22 cellular contexts compared by ENCODE assay signal in genomic region chr6:56655250-56655649, GRCh38. TPM values are rescaled to one million over a fixed set of nuclear protein-coding genes. Genes with fewer than 3 reads are reported as not detected.
A peak's percentile ranks its signal among the peaks of the same experiment; 100 is the strongest.
DNase-seq lines count a peak whose midpoint lies in the region; TF ChIP-seq lines count a peak whose summit lies in the region.
"Had no signal": no experiment of that assay in that cellular context is flagged by ENCODE, and none has a peak within 500 bp of the region (broad histone marks: within the 10 kb centered on the region; RNA-seq: fewer than 3 reads in every experiment).

No MANE protein-coding gene starts in this region.

- no peak overlapping the region for H2BK12ac ChIP-seq in neuronal stem cell (ENCODE audit: low read length)

- H2BK120ac ChIP-seq in neuronal stem cell (ENCODE audit: low read depth, low read length): no peak overlapping the region

- H2AFZ ChIP-seq in mammary epithelial cell (ENCODE audit: low read depth, low read length): no peak overlapping the region
- no peak overlapping the region for H2AFZ ChIP-seq in neuronal stem cell (ENCODE audit: low read length)

- H4K91ac ChIP-seq in neuronal stem cell (ENCODE audit: low read depth, low read length, poor library complexity): no peak overlapping the region

- peaks cover 15% of the 10 kb centered on the region for H3K36me3 Mint-ChIP-seq in MCF 10A (ENCODE audit: insufficient read depth, unreplicated experiment)
- H3K36me3 Mint-ChIP-seq: CD4-positive, CD25-positive, alpha-beta regulatory T cell had no signal

- H3K9ac ChIP-seq in mammary epithelial cell (ENCODE audit: insufficient read depth, low read length) (no peak overlapping the region), neuronal stem cell (ENCODE audit: low read depth, low read length, poor library complexity) (no peak overlapping the region)

- H2BK5ac ChIP-seq in neuronal stem cell (ENCODE audit: low read length): no peak overlapping the region

- intact Hi-C loops in MCF 10A (cut with micrococcal nuclease): no loop called here
- intact Hi-C loops in mammary epithelial cell (cut with micrococcal nuclease): no loop called here
- intact Hi-C loops in breast epithelium (cut with DNase I; ENCODE audit: low total_unique reads): no loop called here

- no peak for DNase-seq in MCF 10A (ENCODE audit: unreplicated experiment)
- no peak for DNase-seq in mammary epithelial cell
- no peak for DNase-seq in breast epithelium (ENCODE audit: low spot score in 2 of 2)
- peak; percentile 56 for DNase-seq in fibroblast of pulmonary artery (ENCODE audit: low read depth)
- no peak for DNase-seq in putamen (ENCODE audit: low spot score)
- no peak for DNase-seq in NCI-H2227 treated with DMSO at 0.1 percent for 48 hours (lab: John Stamatoyannopoulos, UW)
- no peak for DNase-seq in occipital lobe (lab: John Stamatoyannopoulos, UW)
- no peak for DNase-seq in neuronal stem cell (ENCODE audit: low spot score)
- DNase-seq: Caco-2; CD4-positive, CD25-positive, alpha-beta regulatory T cell; DMS53; EL; GOT3; NCI-H1105; NCI-H1694; NCI-H2107; NCI-H526; PC-3; RPMI8226; SIG-M5 had no signal

- H3K9me3 Mint-ChIP-seq in MCF 10A (ENCODE audit: unreplicated experiment): no peaks in the 10 kb centered on the region

- H3K18ac ChIP-seq in neuronal stem cell (ENCODE audit: low read length): no peak overlapping the region

- H3K9me3 ChIP-seq in mammary epithelial cell (replicated peaks; ENCODE audit: insufficient read depth, low read length) (no peaks in the 10 kb centered on the region), breast epithelium (no peaks in the 10 kb centered on the region), neuronal stem cell (replicated peaks in 1 of 2; ENCODE audit: control insufficient read depth in 2 of 2, insufficient read depth in 1 of 2, low read depth in 1 of 2, low read length in 2 of 2) (no peaks in the 10 kb centered on the region)
- H3K9me3 ChIP-seq: Caco-2 had no signal

- H3K27ac ChIP-seq in mammary epithelial cell (ENCODE audit: insufficient read depth, low read depth, low read length) (no peak overlapping the region), breast epithelium (peak overlapping the region; percentile 32 to 71), neuronal stem cell (replicated peaks; ENCODE audit: low read length) (no peak overlapping the region)
- H3K27ac ChIP-seq: 22Rv1 had no signal

- no peak overlapping the region for H2AK5ac ChIP-seq in neuronal stem cell (ENCODE audit: low read depth, low read length)

- no peaks in the 10 kb centered on the region for H3K27me3 Mint-ChIP-seq in MCF 10A (ENCODE audit: insufficient read depth, unreplicated experiment)
- H3K27me3 Mint-ChIP-seq: B cell; CD4-positive, CD25-positive, alpha-beta regulatory T cell had no signal

- POLR2A ChIA-PET in MCF 10A (lab: Yijun Ruan, JAX): interaction anchor here (0.8 to 34.6 kb wide), 6 partner anchors 6 to 96 kb away, joined by 3 to 1548 read pairs (median 536); partner anchors contain the start of gene DST

- H3K79me2 ChIP-seq in mammary epithelial cell (ENCODE audit: insufficient read depth, low read length): peaks cover 11% of the 10 kb centered on the region

- no peak overlapping the region for H3K4ac ChIP-seq in neuronal stem cell (ENCODE audit: low read length)

- in situ Hi-C loops in mammary epithelial cell (cut with MboI; ENCODE audit: low sequenced_read_pairs in 2 of 2): no loop called here

- H3K4me3 Mint-ChIP-seq in MCF 10A (ENCODE audit: unreplicated experiment): no peak overlapping the region
- H3K4me3 Mint-ChIP-seq: B cell; CD4-positive, CD25-positive, alpha-beta regulatory T cell had no signal

- no peak overlapping the region for H3K23ac ChIP-seq in neuronal stem cell (ENCODE audit: low read depth, low read length, poor library complexity)

- no peak overlapping the region for H3K4me3 ChIP-seq in mammary epithelial cell (replicated peaks in 1 of 3; ENCODE audit: insufficient read depth in 1 of 3, low read depth in 2 of 3, low read length in 3 of 3)
- no peak overlapping the region for H3K4me3 ChIP-seq in breast epithelium
- H3K4me3 ChIP-seq in fibroblast of pulmonary artery (replicated peaks; ENCODE audit: low read depth, low read length): no peak overlapping the region
- no peak overlapping the region for H3K4me3 ChIP-seq in neuronal stem cell (ENCODE audit: low read length in 2 of 2)

- no peak overlapping the region for H4K8ac ChIP-seq in neuronal stem cell (ENCODE audit: low read depth, low read length)

- BruUV-seq in MCF 10A (replicated peaks; lab: Mats Ljungman, UMichigan) (no TSS peak), mammary epithelial cell (replicated peaks; lab: Mats Ljungman, UMichigan) (no TSS peak)

- dilution Hi-C loops in mammary epithelial cell (cut with HindIII; ENCODE audit: low sequenced_read_pairs): no loop called here

- H4K20me1 ChIP-seq in mammary epithelial cell (ENCODE audit: insufficient read depth, low read length): no peaks in the 10 kb centered on the region

- no peak for TF ChIP-seq CTCF in MCF 10A (IDR thresholded peaks at IDR 0.05; ENCODE audit: unreplicated experiment)
- TF ChIP-seq CTCF in mammary epithelial cell (conservative IDR thresholded peaks at IDR 0.05 in 1 of 2, IDR thresholded peaks at IDR 0.05 in 1 of 2; ENCODE audit: extremely low read depth in 1 of 2, insufficient read depth in 1 of 2, low read depth in 1 of 2, low read length in 2 of 2): no peak
- TF ChIP-seq CTCF in breast epithelium (IDR thresholded peaks at IDR 0.05): no peak
- no peak for TF ChIP-seq CTCF in fibroblast of pulmonary artery (IDR thresholded peaks at IDR 0.05; ENCODE audit: low read length, missing control alignments)

- peaks cover 60% of the 10 kb centered on the region for H3K4me1 Mint-ChIP-seq in MCF 10A (ENCODE audit: insufficient read depth, unreplicated experiment)
- H3K4me1 Mint-ChIP-seq: B cell; CD4-positive, CD25-positive, alpha-beta regulatory T cell had no signal

- CTCF ChIA-PET in MCF 10A (lab: Yijun Ruan, JAX): interaction anchor here (0.7 to 1.5 kb wide), 3 partner anchors 12 to 18 kb away, joined by 3 to 6 read pairs (median 5); partner anchors contain the start of gene DST
- CTCF ChIA-PET in mammary epithelial cell (lab: Charles Lee; ENCODE audit: low non-redundant PET): no interaction called here

- no peak overlapping the region for H3K4me2 ChIP-seq in mammary epithelial cell (ENCODE audit: insufficient read depth, low read depth, low read length)
- no peak overlapping the region for H3K4me2 ChIP-seq in neuronal stem cell (ENCODE audit: insufficient read depth, low read length, poor library complexity, severe bottlenecking)

- H3K36me3 ChIP-seq in mammary epithelial cell (ENCODE audit: insufficient read depth, low read length) (no peaks in the 10 kb centered on the region), breast epithelium (no peaks in the 10 kb centered on the region), neuronal stem cell (replicated peaks in 1 of 2; ENCODE audit: control insufficient read depth in 2 of 2, insufficient read depth in 2 of 2, low read length in 2 of 2) (peaks cover 0 to 7% of the 10 kb centered on the region in 2 donors)

- no peaks in the 10 kb centered on the region for H3K79me1 ChIP-seq in neuronal stem cell (ENCODE audit: low read depth, low read length)

- H3K4me1 ChIP-seq in mammary epithelial cell (ENCODE audit: insufficient read depth, low read length) (peaks cover 60% of the 10 kb centered on the region), breast epithelium (peaks cover 0 to 5% of the 10 kb centered on the region in 2 donors), neuronal stem cell (ENCODE audit: control insufficient read depth in 2 of 2, insufficient read depth in 1 of 2, low read depth in 1 of 2, low read length in 2 of 2) (peaks cover 9% of the 10 kb centered on the region in 2 donors)

- 54% methylated on average over 1 of the region's 1 CpG for WGBS in mammary epithelial cell (ENCODE audit: low coverage, missing lambda C conversion rate)
- WGBS in neuronal stem cell (ENCODE audit: extremely low coverage in 2 of 2, insufficient read length in 2 of 2, insufficient replicate concordance in 1 of 2), 2 donors: no CpG with 5 or more reads among the region's 1 CpG

- H3K27me3 ChIP-seq in mammary epithelial cell (ENCODE audit: insufficient read depth, low read length): no peaks in the 10 kb centered on the region
- H3K27me3 ChIP-seq in breast epithelium: no peaks in the 10 kb centered on the region
- H3K27me3 ChIP-seq in neuronal stem cell (ENCODE audit: control insufficient read depth in 3 of 3, insufficient read depth in 3 of 3, low read depth in 1 of 3, low read length in 3 of 3): no peaks in the 10 kb centered on the region

- no peak overlapping the region for H3K14ac ChIP-seq in neuronal stem cell (ENCODE audit: low read length)

- TF ChIP-seq POLR2A in breast epithelium (IDR thresholded peaks at IDR 0.05): no peak

- peak overlapping the region; percentile 84 for H3K27ac Mint-ChIP-seq in MCF 10A (ENCODE audit: low read depth, unreplicated experiment)
- H3K27ac Mint-ChIP-seq: B cell; CD4-positive, CD25-positive, alpha-beta regulatory T cell had no signal

- no peak overlapping the region for H2BK15ac ChIP-seq in neuronal stem cell (ENCODE audit: low read length)

RNA-seq across cellular contexts. Expression of gene DST, which starts 12.6 kb away (rescaled TPM):
- total RNA-seq in MCF 10A (2022): 356 and 370 TPM in 2 replicates
- total RNA-seq in mammary epithelial cell: 1,000 to 10,000 TPM in 1 of 2 donors, 100 to 1,000 TPM in 1; 535 to 1,158 TPM
- polyA plus RNA-seq in mammary epithelial cell: 120 TPM
- 464 TPM for polyA minus RNA-seq in mammary epithelial cell
- 1,000 to 10,000 TPM in 1 of 3 donors, 100 to 1,000 TPM in 2; 272 to 1,354 (median 700) TPM for total RNA-seq in breast epithelium
- total RNA-seq in occipital lobe: 329 TPM
- polyA plus RNA-seq in neuronal stem cell (2013, experiment 1 of 2): 28.9 TPM
- polyA plus RNA-seq in neuronal stem cell (2013, experiment 2 of 2): 30.9 TPM

Comparison
In these comparisons a context has a peak if more than half of its experiments do, and no peak if none do; other contexts are left out.
1. H3K27ac ChIP-seq: peak in breast epithelium (2 of 2); none in mammary epithelial cell (single experiment) and neuronal stem cell (single experiment).